15 cellular contexts compared by ENCODE assay signal in genomic region chr5:95866431-95867063, GRCh38. TPM values are rescaled to one million over a fixed set of nuclear protein-coding genes. Genes with fewer than 3 reads are reported as not detected.
DNase-seq lines count a peak whose midpoint lies in the region; ATAC-seq, FAIRE-seq and TF ChIP-seq lines count a peak whose summit lies in the region.
"Had no signal": no experiment of that assay in that cellular context is flagged by ENCODE, and none has a peak within 500 bp of the region (broad histone marks: within the 10 kb centered on the region; RNA-seq: fewer than 3 reads in every experiment).

No MANE protein-coding gene starts in this region.

- TF ChIP-seq POLR2A in endothelial cell of umbilical vein (IDR thresholded peaks at IDR 0.05; ENCODE audit: low read depth, low read length), result no peak
- no peak for TF ChIP-seq POLR2A in GM18505 (IDR thresholded peaks at IDR 0.05; ENCODE audit: borderline replicate concordance, extremely low read depth, insufficient read depth, insufficient read length)

- H3K27ac Mint-ChIP-seq in activated CD4-positive, alpha-beta memory T cell treated with anti-CD3 and anti-CD28 coated beads for 36 hours, result peak overlapping the region; percentile 30
- no peak overlapping the region for H3K27ac Mint-ChIP-seq in activated CD4-positive, alpha-beta memory T cell treated with anti-CD3 and anti-CD28 coated beads, Interleukin-2, amount 10 ng/mL, durations not matched to agents 7 days and 5 days
- peak overlapping the region in 1 of 9 donors; percentile 45 for H3K27ac Mint-ChIP-seq in naive thymus-derived CD4-positive, alpha-beta T cell
- H3K27ac Mint-ChIP-seq: nephron; T-helper 1 cell treated with Interleukin-12 subunit alpha and Interleukin-12 subunit beta and Interleukin-4 antibody, amounts not matched to agents 30 μg/mL and 1 μg/mL, for 36 hours had no signal

- no peak for ATAC-seq in GM18505 (IDR thresholded peaks at IDR 0.05; ENCODE audit: unreplicated experiment)
- ATAC-seq in naive thymus-derived CD4-positive, alpha-beta T cell, result no peak

- H3K36me3 ChIP-seq in endothelial cell of umbilical vein (ENCODE audit: control insufficient read depth in 2 of 2, extremely low read depth in 1 of 2, insufficient read depth in 2 of 2, low read length in 2 of 2), result no peaks in the 10 kb centered on the region
- H3K36me3 ChIP-seq in skeletal muscle satellite cell (ENCODE audit: insufficient read depth, low read length), result no peaks in the 10 kb centered on the region
- no peaks in the 10 kb centered on the region for H3K36me3 ChIP-seq in naive thymus-derived CD4-positive, alpha-beta T cell (ENCODE audit: control insufficient read depth in 2 of 3, insufficient read depth in 3 of 3, low read length in 3 of 3)
- H3K36me3 ChIP-seq: Peyer's patch had no signal

- H3K9me1 ChIP-seq in endothelial cell of umbilical vein (replicated peaks; ENCODE audit: control insufficient read depth, extremely low read depth, insufficient read depth, low read length), result no peaks in the 10 kb centered on the region

- H3K4me3 ChIP-seq in endothelial cell of umbilical vein (replicated peaks in 1 of 3; ENCODE audit: insufficient read depth in 1 of 3, low read depth in 1 of 3, low read length in 3 of 3) (no peak overlapping the region), skeletal muscle satellite cell (ENCODE audit: low read length) (no peak overlapping the region)
- no peak overlapping the region for H3K4me3 ChIP-seq in naive thymus-derived CD4-positive, alpha-beta T cell (ENCODE audit: low read length)
- H3K4me3 ChIP-seq: Peyer's patch had no signal

- no peak overlapping the region for H3K9ac ChIP-seq in endothelial cell of umbilical vein (replicated peaks; ENCODE audit: extremely low read depth, insufficient read depth, low read length)
- peak overlapping the region; percentile 22 for H3K9ac ChIP-seq in skeletal muscle satellite cell (ENCODE audit: low read depth, low read length)

- dilution Hi-C loops in endothelial cell of umbilical vein (cut with MboI; ENCODE audit: extremely low pct_ligation_motif_present, low sequenced_read_pairs), result no loop called here

- no TSS peak for BruUV-seq in endothelial cell of umbilical vein (replicated peaks; lab: Mats Ljungman, UMichigan)

- no peak for FAIRE-seq in endothelial cell of umbilical vein (lab: Jason Lieb, UNC)

- no peak for DNase-seq in activated CD4-positive, alpha-beta memory T cell treated with anti-CD3 and anti-CD28 coated beads for 36 hours
- no peak for DNase-seq in activated CD4-positive, alpha-beta memory T cell treated with anti-CD3 and anti-CD28 coated beads, Interleukin-2, amount 10 ng/mL, durations not matched to agents 7 days and 5 days
- DNase-seq in M059J (ENCODE audit: low read depth) (peak; percentile 58), endothelial cell of umbilical vein (ENCODE audit: low read depth, low spot score) (no peak), GM20000 (ENCODE audit: low spot score) (no peak)
- DNase-seq in naive thymus-derived CD4-positive, alpha-beta T cell, result no peak
- DNase-seq: activated CD4-positive, CD25-positive, alpha-beta regulatory T cell treated with anti-CD3 and anti-CD28 coated beads, Interleukin-2, amount 50 U/mL, for 72 hours; activated T-cell treated with anti-CD3 and anti-CD28 coated beads, Interleukin-2, amount 50 U/mL, for 1 hour; foreskin melanocyte; NCI-H82; Peyer's patch had no signal

- H3K4me3 Mint-ChIP-seq in activated CD4-positive, alpha-beta memory T cell treated with anti-CD3 and anti-CD28 coated beads for 36 hours, result no peak overlapping the region
- H3K4me3 Mint-ChIP-seq in activated CD4-positive, alpha-beta memory T cell treated with anti-CD3 and anti-CD28 coated beads, Interleukin-2, amount 10 ng/mL, durations not matched to agents 7 days and 5 days, result no peak overlapping the region
- no peak overlapping the region for H3K4me3 Mint-ChIP-seq in naive thymus-derived CD4-positive, alpha-beta T cell
- H3K4me3 Mint-ChIP-seq: nephron; T-helper 1 cell treated with Interleukin-12 subunit alpha and Interleukin-12 subunit beta and Interleukin-4 antibody, amounts not matched to agents 30 μg/mL and 1 μg/mL, for 36 hours had no signal

- POLR2A ChIA-PET in activated CD4-positive, alpha-beta memory T cell treated with anti-CD3 and anti-CD28 coated beads for 36 hours (lab: Charles Lee), result interaction anchor here (0.6 kb wide), 1 partner anchor 939 kb away, joined by 4 read pairs; no protein-coding TSS in a partner anchor
- POLR2A ChIA-PET in activated CD4-positive, alpha-beta memory T cell treated with anti-CD3 and anti-CD28 coated beads, Interleukin-2, amount 10 ng/mL, durations not matched to agents 7 days and 5 days (lab: Charles Lee), result no interaction called here
- POLR2A ChIA-PET in endothelial cell of umbilical vein (lab: Charles Lee), result no interaction called here
- POLR2A ChIA-PET in naive thymus-derived CD4-positive, alpha-beta T cell (lab: Charles Lee), result no interaction called here

- peaks cover 2% of the 10 kb centered on the region for H3K9me3 Mint-ChIP-seq in activated CD4-positive, alpha-beta memory T cell treated with anti-CD3 and anti-CD28 coated beads for 36 hours
- no peaks in the 10 kb centered on the region for H3K9me3 Mint-ChIP-seq in activated CD4-positive, alpha-beta memory T cell treated with anti-CD3 and anti-CD28 coated beads, Interleukin-2, amount 10 ng/mL, durations not matched to agents 7 days and 5 days
- H3K9me3 Mint-ChIP-seq in naive thymus-derived CD4-positive, alpha-beta T cell, result peaks cover 0 to 4% (median 0%) of the 10 kb centered on the region in 11 donors
- H3K9me3 Mint-ChIP-seq: nephron had no signal

- no peaks in the 10 kb centered on the region for H3K9me3 ChIP-seq in endothelial cell of umbilical vein (replicated peaks; ENCODE audit: control insufficient read depth, insufficient read depth, low read length)
- no peaks in the 10 kb centered on the region for H3K9me3 ChIP-seq in skeletal muscle satellite cell (replicated peaks; ENCODE audit: low read length)
- H3K9me3 ChIP-seq in naive thymus-derived CD4-positive, alpha-beta T cell (ENCODE audit: control insufficient read depth in 2 of 3, low read length in 3 of 3), result no peaks in the 10 kb centered on the region
- H3K9me3 ChIP-seq: Peyer's patch had no signal

- H3K4me1 ChIP-seq in endothelial cell of umbilical vein (ENCODE audit: control insufficient read depth, extremely low read depth, insufficient read depth, low read length), result peaks cover 36% of the 10 kb centered on the region
- H3K4me1 ChIP-seq in skeletal muscle satellite cell (ENCODE audit: control insufficient read depth, insufficient read depth, low read length), result peaks cover 72% of the 10 kb centered on the region
- H3K4me1 ChIP-seq in naive thymus-derived CD4-positive, alpha-beta T cell (ENCODE audit: control insufficient read depth in 2 of 2, insufficient read depth in 2 of 2, low read length in 2 of 2), result peaks cover 19 to 21% of the 10 kb centered on the region in 2 donors

- H3K4me1 Mint-ChIP-seq in activated CD4-positive, alpha-beta memory T cell treated with anti-CD3 and anti-CD28 coated beads for 36 hours (ENCODE audit: low read depth), result peaks cover 78% of the 10 kb centered on the region
- H3K4me1 Mint-ChIP-seq in activated CD4-positive, alpha-beta memory T cell treated with anti-CD3 and anti-CD28 coated beads, Interleukin-2, amount 10 ng/mL, durations not matched to agents 7 days and 5 days, result peaks cover 68% of the 10 kb centered on the region
- peaks cover 28 to 52% (median 41%) of the 10 kb centered on the region in 7 donors for H3K4me1 Mint-ChIP-seq in naive thymus-derived CD4-positive, alpha-beta T cell

- H3K27me3 ChIP-seq in endothelial cell of umbilical vein (ENCODE audit: control insufficient read depth in 2 of 2, insufficient read depth in 2 of 2, low read length in 2 of 2) (no peaks in the 10 kb centered on the region), skeletal muscle satellite cell (ENCODE audit: control insufficient read depth, insufficient read depth, low read length) (no peaks in the 10 kb centered on the region)
- no peaks in the 10 kb centered on the region for H3K27me3 ChIP-seq in naive thymus-derived CD4-positive, alpha-beta T cell (ENCODE audit: control insufficient read depth in 2 of 2, insufficient read depth in 2 of 2, low read length in 2 of 2)
- H3K27me3 ChIP-seq: Peyer's patch had no signal

- CTCF ChIA-PET in activated CD4-positive, alpha-beta memory T cell treated with anti-CD3 and anti-CD28 coated beads for 36 hours (lab: Charles Lee), result interaction anchor here (1.1 to 1.3 kb wide), 2 partner anchors 222 to 470 kb away, joined by 3 read pairs; no protein-coding TSS in a partner anchor
- CTCF ChIA-PET in activated CD4-positive, alpha-beta memory T cell treated with anti-CD3 and anti-CD28 coated beads, Interleukin-2, amount 10 ng/mL, durations not matched to agents 7 days and 5 days (lab: Charles Lee), result no interaction called here
- CTCF ChIA-PET in endothelial cell of umbilical vein (lab: Charles Lee), result interaction anchor here (1.0 kb wide), 1 partner anchor 471 kb away, joined by 3 read pairs; no protein-coding TSS in a partner anchor
- CTCF ChIA-PET in naive thymus-derived CD4-positive, alpha-beta T cell (lab: Charles Lee), result interaction anchor here (0.7 to 1.2 kb wide), 3 partner anchors 26 to 472 kb away, joined by 3 to 4 read pairs (median 3); no protein-coding TSS in a partner anchor

- no peaks in the 10 kb centered on the region for H3K79me2 ChIP-seq in endothelial cell of umbilical vein (ENCODE audit: control insufficient read depth, insufficient read depth, low read length)

- no peaks in the 10 kb centered on the region for H3K27me3 Mint-ChIP-seq in activated CD4-positive, alpha-beta memory T cell treated with anti-CD3 and anti-CD28 coated beads for 36 hours
- no peaks in the 10 kb centered on the region for H3K27me3 Mint-ChIP-seq in activated CD4-positive, alpha-beta memory T cell treated with anti-CD3 and anti-CD28 coated beads, Interleukin-2, amount 10 ng/mL, durations not matched to agents 7 days and 5 days
- peaks cover 0 to 7% (median 0%) of the 10 kb centered on the region in 5 donors for H3K27me3 Mint-ChIP-seq in naive thymus-derived CD4-positive, alpha-beta T cell

- H3K27ac ChIP-seq in endothelial cell of umbilical vein (ENCODE audit: insufficient read depth, low read depth, low read length), result no peak overlapping the region
- no peak overlapping the region for H3K27ac ChIP-seq in naive thymus-derived CD4-positive, alpha-beta T cell (ENCODE audit: low read depth, low read length)
- H3K27ac ChIP-seq: Peyer's patch had no signal

- H2AFZ ChIP-seq in endothelial cell of umbilical vein (ENCODE audit: low read depth, low read length), result no peak overlapping the region

- H3K4me2 ChIP-seq in endothelial cell of umbilical vein (ENCODE audit: insufficient read depth, low read length), result no peak overlapping the region
- H3K4me2 ChIP-seq in skeletal muscle satellite cell (ENCODE audit: low read length), result no peak overlapping the region

- intact Hi-C loops in activated CD4-positive, alpha-beta memory T cell treated with anti-CD3 and anti-CD28 coated beads for 36 hours (cut with micrococcal nuclease), result no loop called here
- intact Hi-C loops in endothelial cell of umbilical vein (cut with micrococcal nuclease), result no loop called here
- intact Hi-C loops in naive thymus-derived CD4-positive, alpha-beta T cell (cut with micrococcal nuclease), result loop anchor here in 1 of 2 donors (5.0 kb wide), 1 partner anchor 671 kb away; no protein-coding TSS in a partner anchor

- TF ChIP-seq CTCF in endothelial cell of umbilical vein (IDR thresholded peaks at IDR 0.05; ENCODE audit: extremely low read depth in 1 of 2, insufficient read depth in 1 of 2, low read depth in 1 of 2, low read length in 2 of 2) (no peak), GM20000 (IDR thresholded peaks at IDR 0.05; ENCODE audit: extremely low read depth, missing control alignments) (no peak)

- peaks cover 1% of the 10 kb centered on the region for H3K36me3 Mint-ChIP-seq in activated CD4-positive, alpha-beta memory T cell treated with anti-CD3 and anti-CD28 coated beads for 36 hours
- peaks cover 2% of the 10 kb centered on the region for H3K36me3 Mint-ChIP-seq in activated CD4-positive, alpha-beta memory T cell treated with anti-CD3 and anti-CD28 coated beads, Interleukin-2, amount 10 ng/mL, durations not matched to agents 7 days and 5 days (ENCODE audit: low read depth)
- peaks cover 0 to 4% (median 0%) of the 10 kb centered on the region in 5 donors for H3K36me3 Mint-ChIP-seq in naive thymus-derived CD4-positive, alpha-beta T cell

- no peaks in the 10 kb centered on the region for H4K20me1 ChIP-seq in endothelial cell of umbilical vein (replicated peaks; ENCODE audit: control insufficient read depth, extremely low read depth, insufficient read depth, low read length)

RNA-seq across cellular contexts. Expression of gene GLRX, which starts 44.0 kb away (rescaled TPM):
- total RNA-seq in activated CD4-positive, alpha-beta memory T cell treated with anti-CD3 and anti-CD28 coated beads for 36 hours, result 10 to 100 TPM; 33.2 to 34.0 TPM
- 10 to 100 TPM; 71.6 to 72.5 TPM for total RNA-seq in activated CD4-positive, alpha-beta memory T cell treated with anti-CD3 and anti-CD28 coated beads, Interleukin-2, amount 10 ng/mL, durations not matched to agents 7 days and 5 days
- 34.6 and 38.7 TPM in 2 replicates for total RNA-seq in M059J (2014; rRNA removed; shearing (Covaris generic))
- total RNA-seq in endothelial cell of umbilical vein, result 13.3 and 14.2 TPM in 2 replicates
- 25.3 and 40.3 TPM in 2 replicates for polyA plus RNA-seq in endothelial cell of umbilical vein
- 38.3 and 39.9 TPM in 2 replicates for polyA plus RNA-seq in endothelial cell of umbilical vein (2011; cell fraction: cytosol; rRNA removed)
- polyA plus RNA-seq in endothelial cell of umbilical vein (2011; cell fraction: nucleus; rRNA removed), result 15.2 and 17.1 TPM in 2 replicates
- 53.5 and 55.3 TPM in 2 replicates for polyA plus RNA-seq in endothelial cell of umbilical vein (2012)
- polyA minus RNA-seq in endothelial cell of umbilical vein, result 25.6 and 34.3 TPM in 2 replicates
- polyA minus RNA-seq in endothelial cell of umbilical vein (2011; cell fraction: cytosol; rRNA and poly(A)+ RNA removed), result 3.8 TPM
- polyA minus RNA-seq in endothelial cell of umbilical vein (2011; cell fraction: nucleus; rRNA and poly(A)+ RNA removed), result 10.3 and 14.7 TPM in 2 replicates
- total RNA-seq in skeletal muscle satellite cell (2012; rRNA removed), result 119 and 152 TPM in 2 replicates
- 10 to 100 TPM; 26.3 to 89.5 (median 55.6) TPM for total RNA-seq in naive thymus-derived CD4-positive, alpha-beta T cell
- 100 to 1,000 TPM; 187 to 205 TPM for polyA plus RNA-seq in naive thymus-derived CD4-positive, alpha-beta T cell
